Comparison of ENCODE assay signal across 9 cellular contexts in the genomic region with DNA sequence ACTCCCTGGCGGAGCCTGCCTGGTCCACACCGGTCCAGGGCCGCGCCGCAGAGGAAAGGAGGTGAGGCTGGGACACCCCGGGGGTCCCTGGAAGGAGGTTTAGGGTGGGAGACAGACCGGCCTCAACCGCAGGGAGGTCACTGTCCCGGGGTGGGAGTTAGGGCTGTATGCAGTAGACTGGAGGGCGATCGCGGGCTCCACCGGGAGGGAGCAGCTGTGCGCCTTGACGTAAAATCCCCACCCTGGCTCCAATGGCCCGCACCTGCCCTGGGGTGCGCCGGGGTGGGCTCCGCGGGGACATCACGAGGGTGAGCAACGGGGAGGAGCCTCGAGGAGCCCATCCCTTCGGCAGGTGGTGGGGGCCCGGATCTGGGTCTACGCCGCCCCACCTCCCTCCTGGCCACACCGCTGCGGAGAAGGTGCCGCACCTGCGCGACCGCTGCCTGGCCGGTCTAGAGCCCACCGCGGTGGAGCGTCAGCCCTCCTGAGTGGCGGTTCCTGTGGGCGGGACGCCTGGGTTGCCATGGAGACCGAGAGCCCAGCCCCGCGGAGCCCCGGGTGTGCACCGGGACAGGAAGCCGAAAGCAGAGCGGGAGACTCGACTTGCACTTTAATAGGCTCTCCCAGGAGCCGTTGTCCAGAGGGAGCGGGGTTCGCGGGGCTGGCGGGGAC.
DNase-seq lines count a peak whose midpoint lies in the region; ATAC-seq and TF ChIP-seq lines count a peak whose summit lies in the region.
"Had no signal": no experiment of that assay in that cellular context is flagged by ENCODE, and none has a peak within 500 bp of the region (broad histone marks: within the 10 kb centered on the region; RNA-seq: fewer than 3 reads in every experiment).

No MANE protein-coding gene starts in this region.

- no peak overlapping the region for H3K27ac ChIP-seq in CD8-positive, alpha-beta T cell (ENCODE audit: low read depth, low read length)
- H3K27ac ChIP-seq in vagina, result no peak overlapping the region
- H3K27ac ChIP-seq in CD4-positive, alpha-beta memory T cell (ENCODE audit: low read depth, low read length), result no peak overlapping the region

- no peak overlapping the region for H3K27ac Mint-ChIP-seq in CD8-positive, alpha-beta T cell
- peak overlapping the region in 1 of 2 donors; percentile 20 for H3K27ac Mint-ChIP-seq in natural killer cell treated with Interleukin-12 subunit alpha and Interleukin-12 subunit beta and Interleukin-15 and Interleukin-18, amount 100 ng/mL, for 72 hours
- no peak overlapping the region for H3K27ac Mint-ChIP-seq in CD4-positive, alpha-beta memory T cell

- DNase-seq in CD8-positive, alpha-beta T cell, result peak in 1 of 7 experiments; percentile 51
- DNase-seq in HEK293T (ENCODE audit: extremely low spot score), result peak; percentile 69
- DNase-seq in astrocyte of the hippocampus (ENCODE audit: low read depth, low spot score), result peak; percentile 28
- peak; percentile 60 for DNase-seq in natural killer cell treated with Interleukin-12 subunit alpha and Interleukin-12 subunit beta and Interleukin-15 and Interleukin-18, amount 100 ng/mL, for 72 hours (ENCODE audit: low spot score)
- DNase-seq in vagina (ENCODE audit: extremely low spot score in 2 of 2), result no peak
- no peak for DNase-seq in MV-4-11 (lab: John Stamatoyannopoulos, UW)
- no peak for DNase-seq in CD4-positive, alpha-beta memory T cell
- DNase-seq: NK-92 treated with Interleukin-12 subunit alpha and Interleukin-12 subunit beta, amount 100 ng/mL, for 24 hours had no signal

- no peaks in the 10 kb centered on the region for H3K9me3 Mint-ChIP-seq in CD8-positive, alpha-beta T cell
- H3K9me3 Mint-ChIP-seq in natural killer cell treated with Interleukin-12 subunit alpha and Interleukin-12 subunit beta and Interleukin-15 and Interleukin-18, amount 100 ng/mL, for 72 hours, result no peaks in the 10 kb centered on the region
- H3K9me3 Mint-ChIP-seq in CD4-positive, alpha-beta memory T cell, result peaks cover 0 to 2% (median 0%) of the 10 kb centered on the region in 8 donors

- peaks cover 5% of the 10 kb centered on the region for H3K4me1 Mint-ChIP-seq in CD8-positive, alpha-beta T cell (ENCODE audit: low read depth)
- H3K4me1 Mint-ChIP-seq in natural killer cell treated with Interleukin-12 subunit alpha and Interleukin-12 subunit beta and Interleukin-15 and Interleukin-18, amount 100 ng/mL, for 72 hours (ENCODE audit: low read depth in 2 of 2), result peaks cover 8 to 15% of the 10 kb centered on the region in 2 donors
- H3K4me1 Mint-ChIP-seq in CD4-positive, alpha-beta memory T cell, result peaks cover 3 to 10% (median 6%) of the 10 kb centered on the region in 4 donors

- peak; percentile 57 for ATAC-seq in CD8-positive, alpha-beta T cell
- peak in 1 of 2 donors; percentile 37 for ATAC-seq in natural killer cell treated with Interleukin-12 subunit alpha and Interleukin-12 subunit beta and Interleukin-15 and Interleukin-18, amount 100 ng/mL, for 72 hours
- ATAC-seq in HG03460 (IDR thresholded peaks at IDR 0.05; ENCODE audit: unreplicated experiment), result no peak

- intact Hi-C loops in CD8-positive, alpha-beta T cell (cut with DNase I, micrococcal nuclease), result no loop called here
- intact Hi-C loops in vagina (cut with DNase I), result no loop called here
- intact Hi-C loops in CD4-positive, alpha-beta memory T cell (cut with micrococcal nuclease), result no loop called here

- H3K36me3 ChIP-seq in CD8-positive, alpha-beta T cell (ENCODE audit: insufficient read depth, low read length), result no peaks in the 10 kb centered on the region
- no peaks in the 10 kb centered on the region for H3K36me3 ChIP-seq in vagina
- no peaks in the 10 kb centered on the region for H3K36me3 ChIP-seq in CD4-positive, alpha-beta memory T cell (ENCODE audit: insufficient read depth, low read length)

- no peak overlapping the region for H3K4me3 ChIP-seq in CD8-positive, alpha-beta T cell (ENCODE audit: low read depth, low read length)
- no peak overlapping the region for H3K4me3 ChIP-seq in vagina
- H3K4me3 ChIP-seq in CD4-positive, alpha-beta memory T cell (ENCODE audit: low read length in 2 of 2), result no peak overlapping the region

- peak overlapping the region; percentile 57 for H3K4me3 Mint-ChIP-seq in CD8-positive, alpha-beta T cell
- H3K4me3 Mint-ChIP-seq in natural killer cell treated with Interleukin-12 subunit alpha and Interleukin-12 subunit beta and Interleukin-15 and Interleukin-18, amount 100 ng/mL, for 72 hours, result peak overlapping the region; percentile 61
- H3K4me3 Mint-ChIP-seq in CD4-positive, alpha-beta memory T cell, result peak overlapping the region in 2 of 8 donors; percentile 63 to 68

- CTCF ChIA-PET in CD8-positive, alpha-beta T cell (lab: Charles Lee), result interaction anchor here (1.2 kb wide), 1 partner anchor 9 kb away, joined by 5 read pairs; no protein-coding TSS in a partner anchor
- CTCF ChIA-PET in HEK293T (lab: Yijun Ruan, JAX), result no interaction called here
- CTCF ChIA-PET in CD4-positive, alpha-beta memory T cell (lab: Charles Lee; ENCODE audit: partially characterized antibody), result interaction anchor here (1.4 kb wide), 1 partner anchor 10 kb away, joined by 3 read pairs; no protein-coding TSS in a partner anchor

- no peak for TF ChIP-seq CTCF in CD8-positive, alpha-beta T cell (IDR thresholded peaks at IDR 0.05)
- no peak for TF ChIP-seq CTCF in vagina (IDR thresholded peaks at IDR 0.05)

- peaks cover 32% of the 10 kb centered on the region for H3K27me3 Mint-ChIP-seq in CD8-positive, alpha-beta T cell (ENCODE audit: low read depth)
- peaks cover 26 to 38% of the 10 kb centered on the region in 2 donors for H3K27me3 Mint-ChIP-seq in natural killer cell treated with Interleukin-12 subunit alpha and Interleukin-12 subunit beta and Interleukin-15 and Interleukin-18, amount 100 ng/mL, for 72 hours
- H3K27me3 Mint-ChIP-seq in CD4-positive, alpha-beta memory T cell, result peaks cover 20 to 29% of the 10 kb centered on the region in 2 donors

- no peaks in the 10 kb centered on the region for H3K9me3 ChIP-seq in CD8-positive, alpha-beta T cell (ENCODE audit: low read length)
- no peaks in the 10 kb centered on the region for H3K9me3 ChIP-seq in vagina
- H3K9me3 ChIP-seq in CD4-positive, alpha-beta memory T cell (ENCODE audit: control insufficient read depth in 1 of 2, low read length in 2 of 2), result no peaks in the 10 kb centered on the region

- POLR2A ChIA-PET in CD8-positive, alpha-beta T cell (lab: Charles Lee), result no interaction called here
- POLR2A ChIA-PET in HEK293T (lab: Yijun Ruan, JAX), result no interaction called here
- POLR2A ChIA-PET in CD4-positive, alpha-beta memory T cell (lab: Charles Lee; ENCODE audit: partially characterized antibody), result no interaction called here

- H3K4me1 ChIP-seq in CD8-positive, alpha-beta T cell (ENCODE audit: insufficient read depth, low read length), result peaks cover 3% of the 10 kb centered on the region
- H3K4me1 ChIP-seq in vagina, result peaks cover 14% of the 10 kb centered on the region
- H3K4me1 ChIP-seq in CD4-positive, alpha-beta memory T cell (ENCODE audit: insufficient read depth, low read length), result no peaks in the 10 kb centered on the region

- peaks cover 15% of the 10 kb centered on the region for H3K27me3 ChIP-seq in CD8-positive, alpha-beta T cell (ENCODE audit: insufficient read depth, low read length)
- H3K27me3 ChIP-seq in vagina, result no peaks in the 10 kb centered on the region
- H3K27me3 ChIP-seq in CD4-positive, alpha-beta memory T cell (ENCODE audit: insufficient read depth, low read length), result no peaks in the 10 kb centered on the region

- no peak for TF ChIP-seq POLR2A in vagina (IDR thresholded peaks at IDR 0.05)

- no peaks in the 10 kb centered on the region for H3K36me3 Mint-ChIP-seq in CD8-positive, alpha-beta T cell
- H3K36me3 Mint-ChIP-seq in natural killer cell treated with Interleukin-12 subunit alpha and Interleukin-12 subunit beta and Interleukin-15 and Interleukin-18, amount 100 ng/mL, for 72 hours, result peaks cover 6% of the 10 kb centered on the region
- peaks cover 0 to 3% of the 10 kb centered on the region in 2 donors for H3K36me3 Mint-ChIP-seq in CD4-positive, alpha-beta memory T cell

TF ChIP-seq in HEK293T, 16 proteins besides CTCF, POLR2A, EP300 and RAD21:
- no peak for TF ChIP-seq ELF4 (IDR thresholded peaks at IDR 0.05)
- TF ChIP-seq LEF1 (IDR thresholded peaks at IDR 0.05; ENCODE audit: borderline replicate concordance), result no peak
- TF ChIP-seq, protein P1, sequence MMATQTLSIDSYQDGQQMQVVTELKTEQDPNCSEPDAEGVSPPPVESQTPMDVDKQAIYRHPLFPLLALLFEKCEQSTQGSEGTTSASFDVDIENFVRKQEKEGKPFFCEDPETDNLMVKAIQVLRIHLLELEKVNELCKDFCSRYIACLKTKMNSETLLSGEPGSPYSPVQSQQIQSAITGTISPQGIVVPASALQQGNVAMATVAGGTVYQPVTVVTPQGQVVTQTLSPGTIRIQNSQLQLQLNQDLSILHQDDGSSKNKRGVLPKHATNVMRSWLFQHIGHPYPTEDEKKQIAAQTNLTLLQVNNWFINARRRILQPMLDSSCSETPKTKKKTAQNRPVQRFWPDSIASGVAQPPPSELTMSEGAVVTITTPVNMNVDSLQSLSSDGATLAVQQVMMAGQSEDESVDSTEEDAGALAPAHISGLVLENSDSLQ (IDR thresholded peaks at IDR 0.05), result peak; percentile 50
- no peak for TF ChIP-seq L3MBTL2 (conservative IDR thresholded peaks at IDR 0.05)
- TF ChIP-seq TARDBP (IDR thresholded peaks at IDR 0.05), result no peak
- no peak for TF ChIP-seq FOXA1 (IDR thresholded peaks at IDR 0.05)
TF ChIP-seq in HEK293T: peak in this region for 1.

Comparison
In these comparisons a context has a peak if more than half of its experiments do, and no peak if none do; other contexts are left out.
1. DNase-seq: peak in HEK293T (single experiment), astrocyte of the hippocampus (single experiment) and natural killer cell treated with Interleukin-12 subunit alpha and Interleukin-12 subunit beta and Interleukin-15 and Interleukin-18, amount 100 ng/mL, for 72 hours (single experiment); none in vagina (0 of 2), MV-4-11 (single experiment) and CD4-positive, alpha-beta memory T cell (0 of 5).